In the genomic region with DNA sequence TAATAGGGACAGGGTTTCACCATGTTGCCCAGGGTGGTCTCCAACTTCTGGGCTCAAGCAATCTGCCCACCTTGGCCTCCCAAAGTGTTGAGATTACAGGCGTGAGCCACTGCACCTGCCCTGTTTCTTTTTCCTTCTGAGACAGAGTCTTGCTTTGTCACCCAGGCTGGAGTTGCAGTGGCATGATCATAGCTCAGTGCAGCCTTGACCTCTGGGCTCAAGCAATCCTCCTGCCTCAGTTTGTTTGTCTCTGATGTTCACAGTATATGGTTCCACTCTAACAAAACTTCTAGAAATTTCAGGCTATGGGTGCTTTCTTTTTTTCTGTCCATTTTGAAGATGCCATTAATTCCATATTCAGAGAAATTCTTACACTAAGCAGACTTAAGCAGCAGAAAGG, we compare ENCODE assay signal across 8 cellular contexts.
"Had no signal": no experiment of that assay in that cellular context is flagged by ENCODE, and none has a peak within 500 bp of the region (broad histone marks: within the 10 kb centered on the region; RNA-seq: fewer than 3 reads in every experiment).

No MANE protein-coding gene starts in this region.

- FAIRE-seq: G401.6, GM12891, GM12892, GM18507, GM19239 had no signal

- DNase-seq: GDM1, GF-D8 had no signal

- H3K4me3 ChIP-seq: GM12878 had no signal

- ATAC-seq: GM12878 had no signal
